In the genomic region with DNA sequence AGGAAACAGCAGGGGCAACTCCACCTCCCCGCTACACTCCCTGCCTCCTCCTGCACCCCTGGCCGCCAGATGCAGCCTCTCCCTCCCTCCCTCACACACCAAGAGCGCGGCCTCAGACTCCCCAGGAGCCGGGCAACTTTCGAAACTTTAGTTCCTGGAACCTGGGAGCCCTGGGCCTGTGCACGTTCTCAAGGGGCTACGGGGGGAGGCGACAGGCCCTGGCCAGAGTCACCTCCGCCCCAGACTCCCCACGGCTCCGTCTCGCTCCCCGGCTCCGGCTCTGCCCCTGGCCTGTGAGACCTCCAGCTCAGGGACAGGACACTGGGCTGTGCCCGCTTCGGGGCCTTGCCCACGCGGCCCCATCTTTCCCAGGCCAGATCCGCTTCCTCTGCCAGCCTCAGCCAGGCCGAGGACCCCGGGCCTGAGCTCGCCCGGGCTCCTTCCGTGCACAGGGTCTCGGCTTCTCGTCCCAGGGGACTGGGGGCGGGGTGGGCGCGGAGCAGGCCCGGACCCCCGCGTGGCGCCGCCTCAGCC, we compare ENCODE assay signal across 8 cellular contexts. TPM values are rescaled to one million over a fixed set of nuclear protein-coding genes. Genes with fewer than 3 reads are reported as not detected.
DNase-seq lines count a peak whose midpoint lies in the region; ATAC-seq and TF ChIP-seq lines count a peak whose summit lies in the region.

No MANE protein-coding gene starts in this region.

- peaks cover 59% of the 10 kb centered on the region for H3K27me3 Mint-ChIP-seq in activated T-cell treated with anti-CD3 and anti-CD28 coated beads, Interleukin-2, amount 50 U/mL, for 24 hours

- peaks cover 16% of the 10 kb centered on the region for H3K4me1 Mint-ChIP-seq in activated T-cell treated with anti-CD3 and anti-CD28 coated beads, Interleukin-2, amount 50 U/mL, for 24 hours (ENCODE audit: low read depth)

- no peak for TF ChIP-seq EP300 in suprapubic skin (IDR thresholded peaks at IDR 0.05)

- no peak overlapping the region for H3K4me3 Mint-ChIP-seq in activated T-cell treated with anti-CD3 and anti-CD28 coated beads, Interleukin-2, amount 50 U/mL, for 24 hours

- H3K27me3 ChIP-seq in WERI-Rb-1 (ENCODE audit: insufficient read depth, low read depth, severe bottlenecking) (peaks cover 14% of the 10 kb centered on the region), iPS-20b (ENCODE audit: insufficient read depth, low read length) (peaks cover 91% of the 10 kb centered on the region), suprapubic skin (peaks cover 54% of the 10 kb centered on the region)

- TF ChIP-seq POLR2A in suprapubic skin (IDR thresholded peaks at IDR 0.05): no peak

- no peak overlapping the region for H3K27ac Mint-ChIP-seq in activated T-cell treated with anti-CD3 and anti-CD28 coated beads, Interleukin-2, amount 50 U/mL, for 24 hours

- no peak for TF ChIP-seq CTCF in WERI-Rb-1 (IDR thresholded peaks at IDR 0.05; ENCODE audit: low read depth, low read length)
- TF ChIP-seq CTCF in suprapubic skin (IDR thresholded peaks at IDR 0.05): no peak

- H3K36me3 ChIP-seq in WERI-Rb-1: peaks cover under 1% of the 10 kb centered on the region; the same call in 1 of the 2 replicates
- H3K36me3 ChIP-seq in iPS-20b (ENCODE audit: insufficient read depth, low read depth, low read length): peaks cover 1% of the 10 kb centered on the region; the same call in 1 of the 2 replicates
- peaks cover 5% of the 10 kb centered on the region for H3K36me3 ChIP-seq in suprapubic skin

- WGBS in suprapubic skin: 20% methylated on average over 16 of the region's 35 CpGs

- H3K9me3 ChIP-seq in WERI-Rb-1 (ENCODE audit: severe bottlenecking) (no peaks in the 10 kb centered on the region), iPS-20b (ENCODE audit: insufficient read depth, low read depth, low read length) (no peaks in the 10 kb centered on the region), suprapubic skin (no peaks in the 10 kb centered on the region)

- peak; percentile 52 for DNase-seq in activated T-cell treated with anti-CD3 and anti-CD28 coated beads, Interleukin-2, amount 50 U/mL, for 24 hours
- DNase-seq in activated T-cell treated with anti-CD3 and anti-CD28 coated beads for 4 hours: no peak
- no peak for DNase-seq in WERI-Rb-1
- DNase-seq in suprapubic skin (ENCODE audit: low spot score in 2 of 2): no peak
- no peak for DNase-seq in NCI-H345 (lab: John Stamatoyannopoulos, UW)
- no peak for DNase-seq in NCI-H774 (lab: John Stamatoyannopoulos, UW)

- no peak for ATAC-seq in GM21526 (IDR thresholded peaks at IDR 0.05; ENCODE audit: low FRiP score, unreplicated experiment)

- H3K27ac ChIP-seq in WERI-Rb-1: no peak overlapping the region
- H3K27ac ChIP-seq in iPS-20b (ENCODE audit: low read length): no peak overlapping the region
- peak overlapping the region; percentile 73 for H3K27ac ChIP-seq in suprapubic skin

- H3K4me1 ChIP-seq in iPS-20b (ENCODE audit: insufficient read depth, low read length) (peaks cover 3% of the 10 kb centered on the region; the same call in 1 of the 2 replicates), suprapubic skin (peaks cover 48% of the 10 kb centered on the region)

- H3K9ac ChIP-seq in iPS-20b (ENCODE audit: low read depth, low read length): peak overlapping the region; percentile 21; the same call in 1 of the 2 replicates

- no peaks in the 10 kb centered on the region for H3K9me3 Mint-ChIP-seq in activated T-cell treated with anti-CD3 and anti-CD28 coated beads, Interleukin-2, amount 50 U/mL, for 24 hours

- H3K4me3 ChIP-seq in WERI-Rb-1 (ENCODE audit: low read depth, low read length) (peak overlapping the region; percentile 49), iPS-20b (ENCODE audit: low read length) (peak overlapping the region; percentile 81), suprapubic skin (peak overlapping the region; percentile 54)

- H3K36me3 Mint-ChIP-seq in activated T-cell treated with anti-CD3 and anti-CD28 coated beads, Interleukin-2, amount 50 U/mL, for 24 hours (ENCODE audit: low read depth): no peaks in the 10 kb centered on the region

RNA-seq across cellular contexts. Expression of gene AMN, which starts 5.5 kb away (rescaled TPM):
- 10 to 100 TPM; 10.6 to 11.8 (median 11.1) TPM for total RNA-seq in suprapubic skin
